ENCODE assay signal across 8 cellular contexts in genomic region chr1:227733751-227734545, GRCh38.
DNase-seq lines count a peak whose midpoint lies in the region; ATAC-seq and TF ChIP-seq lines count a peak whose summit lies in the region.

No MANE protein-coding gene starts in this region.

- H3K27me3 ChIP-seq in KMS-11 (ENCODE audit: insufficient read depth, low read depth) (no peaks in the 10 kb centered on the region), muscle layer of duodenum (ENCODE audit: low read depth, low read length) (no peaks in the 10 kb centered on the region)

- TF ChIP-seq CTCF in AG09309 (IDR thresholded peaks at IDR 0.05; ENCODE audit: control insufficient read depth, insufficient read depth, low read depth, low read length, missing control alignments) = no peak
- no peak for TF ChIP-seq CTCF in KMS-11 (conservative IDR thresholded peaks at IDR 0.05; ENCODE audit: low read depth, low read length)

- no peaks in the 10 kb centered on the region for H3K9me3 ChIP-seq in muscle layer of duodenum (ENCODE audit: control insufficient read depth in 1 of 2, low read length in 2 of 2)

- H3K36me3 ChIP-seq in KMS-11 (ENCODE audit: insufficient read depth) (no peaks in the 10 kb centered on the region), muscle layer of duodenum (ENCODE audit: control insufficient read depth in 1 of 2, insufficient read depth in 2 of 2, low read length in 2 of 2) (peaks cover 0 to 28% of the 10 kb centered on the region in 2 donors)

- 0 out of 2 replicates have a peak overlapping the region, but pooled peaks have one; percentile 85 for H2AFZ ChIP-seq in KMS-11 (ENCODE audit: low read depth)

- H3K9me3 Mint-ChIP-seq in dendritic cell treated with granulocyte-macrophage colony-stimulating factor and Interleukin-4, amounts not matched to agents 40 ng/mL and 50 ng/mL, for 4 days = no peaks in the 10 kb centered on the region

- H3K27ac Mint-ChIP-seq in dendritic cell treated with granulocyte-macrophage colony-stimulating factor and Interleukin-4, amounts not matched to agents 40 ng/mL and 50 ng/mL, for 4 days = peak overlapping the region; percentile 80

- peak overlapping the region; percentile 41 for H3K4me2 ChIP-seq in KMS-11

- no peaks in the 10 kb centered on the region for H4K20me1 ChIP-seq in KMS-11 (ENCODE audit: insufficient read depth)

- H3K79me2 ChIP-seq in KMS-11 (ENCODE audit: insufficient read depth, low read depth) = peaks cover 52% of the 10 kb centered on the region

- peaks cover 35% of the 10 kb centered on the region for H3K4me1 Mint-ChIP-seq in dendritic cell treated with granulocyte-macrophage colony-stimulating factor and Interleukin-4, amounts not matched to agents 40 ng/mL and 50 ng/mL, for 4 days (ENCODE audit: low read depth)

- ATAC-seq in GM18520 (IDR thresholded peaks at IDR 0.05; ENCODE audit: unreplicated experiment) = no peak

- intact Hi-C loops in dendritic cell treated with granulocyte-macrophage colony-stimulating factor and Interleukin-4, amounts not matched to agents 40 ng/mL and 50 ng/mL, for 4 days (cut with micrococcal nuclease) = no loop called here

- H3K27ac ChIP-seq in KMS-11 = no peak overlapping the region
- H3K27ac ChIP-seq in muscle layer of duodenum (ENCODE audit: low read length) = peak overlapping the region; percentile 51

- peaks cover 29% of the 10 kb centered on the region for H3K4me1 ChIP-seq in KMS-11 (ENCODE audit: low read depth, poor library complexity, severe bottlenecking)
- peaks cover 8 to 48% of the 10 kb centered on the region in 2 donors for H3K4me1 ChIP-seq in muscle layer of duodenum (ENCODE audit: control insufficient read depth in 1 of 2, insufficient read depth in 2 of 2, low read length in 2 of 2)

- peak overlapping the region; percentile 87 for H3K4me3 Mint-ChIP-seq in dendritic cell treated with granulocyte-macrophage colony-stimulating factor and Interleukin-4, amounts not matched to agents 40 ng/mL and 50 ng/mL, for 4 days

- H3K4me3 ChIP-seq in AG09309 (ENCODE audit: control insufficient read depth, low read depth, low read length) (peak overlapping the region; percentile 97), KMS-11 (IDR thresholded peaks at IDR 0.05; ENCODE audit: insufficient read depth, low read depth, low read length) (peak overlapping the region; percentile 66), muscle layer of duodenum (ENCODE audit: low read depth in 1 of 2, low read length in 2 of 2) (peak overlapping the region; percentile 89 to 90)

- no peak for DNase-seq in AG09309 (ENCODE audit: low read depth)
- no peak for DNase-seq in NCI-H187 (lab: John Stamatoyannopoulos, UW)
- DNase-seq in hepatic stellate cell (ENCODE audit: low spot score) = no peak
- no peak for DNase-seq in medulla oblongata (ENCODE audit: extremely low spot score)

- H3K36me3 Mint-ChIP-seq in dendritic cell treated with granulocyte-macrophage colony-stimulating factor and Interleukin-4, amounts not matched to agents 40 ng/mL and 50 ng/mL, for 4 days (ENCODE audit: low read depth) = peaks cover 39% of the 10 kb centered on the region

- peaks cover 8% of the 10 kb centered on the region for H3K27me3 Mint-ChIP-seq in dendritic cell treated with granulocyte-macrophage colony-stimulating factor and Interleukin-4, amounts not matched to agents 40 ng/mL and 50 ng/mL, for 4 days

- H3K9ac ChIP-seq in KMS-11 = peak overlapping the region; percentile 76; the same call in 1 of the 2 replicates
